16 cellular contexts compared by ENCODE assay signal in genomic region chr10:23063387-23064287, GRCh38. TPM values are rescaled to one million over a fixed set of nuclear protein-coding genes. Genes with fewer than 3 reads are reported as not detected.
A peak's percentile ranks its signal among the peaks of the same experiment; 100 is the strongest.
DNase-seq lines count a peak whose midpoint lies in the region; ATAC-seq and TF ChIP-seq lines count a peak whose summit lies in the region.
"Had no signal": no experiment of that assay in that cellular context is flagged by ENCODE, and none has a peak within 500 bp of the region (broad histone marks: within the 10 kb centered on the region; RNA-seq: fewer than 3 reads in every experiment).

No MANE protein-coding gene starts in this region.

- peak overlapping the region; percentile 52 for H3K4me3 ChIP-seq in SJCRH30
- no peak overlapping the region for H3K4me3 ChIP-seq in fibroblast of villous mesenchyme (ENCODE audit: low read depth, low read length)
- H3K4me3 ChIP-seq: BLaER1, heart right ventricle, thyroid gland had no signal

- ATAC-seq in omental fat pad (ENCODE audit: low FRiP score) (peak; percentile 73), GM18868 (IDR thresholded peaks at IDR 0.05; ENCODE audit: unreplicated experiment) (no peak)
- ATAC-seq: heart right ventricle had no signal

- H3K27ac ChIP-seq in SJCRH30 = 0 out of 2 replicates have a peak overlapping the region, but pooled peaks have one; percentile 0
- H3K27ac ChIP-seq: BLaER1, heart right ventricle, parathyroid adenoma, thyroid gland had no signal

- no peaks in the 10 kb centered on the region for H3K36me3 ChIP-seq in SJCRH30
- H3K36me3 ChIP-seq: BLaER1, heart right ventricle, thyroid gland had no signal

- H3K9me3 ChIP-seq in SJCRH30 (replicated peaks) = peaks cover 5% of the 10 kb centered on the region; the same call in 1 of the 2 replicates
- H3K9me3 ChIP-seq: thyroid gland had no signal

- H3K27me3 ChIP-seq in SJCRH30 = no peaks in the 10 kb centered on the region
- H3K27me3 ChIP-seq: BLaER1, heart right ventricle, thyroid gland had no signal

- TF ChIP-seq CTCF in fibroblast of villous mesenchyme (IDR thresholded peaks at IDR 0.05; ENCODE audit: insufficient read depth, low read depth, low read length) (no peak), omental fat pad (IDR thresholded peaks at IDR 0.05) (no peak)

- H3K4me1 ChIP-seq in SJCRH30 = peaks cover 24% of the 10 kb centered on the region
- H3K4me1 ChIP-seq: BLaER1, parathyroid adenoma had no signal

- DNase-seq in AG08395 (ENCODE audit: low spot score) (peak; percentile 25), SJCRH30 (peak; percentile 57 to 63), fibroblast of villous mesenchyme (ENCODE audit: low read depth) (peak; percentile 60), omental fat pad (ENCODE audit: low spot score) (no peak), HuH-7.5 (ENCODE audit: low spot score) (no peak), DMS153 treated with DMSO at 0.1 percent for 48 hours (lab: John Stamatoyannopoulos, UW; ENCODE audit: unreplicated experiment) (no peak), mucosa of gallbladder (ENCODE audit: low spot score) (no peak)
- DNase-seq: activated naive CD4-positive, alpha-beta T cell treated with anti-CD3 and anti-CD28 coated beads, Interleukin-2, amount 10 ng/mL, durations not matched to agents 7 days and 5 days; heart right ventricle; NCI-H1417 treated with DMSO at 0.1 percent for 48 hours; NCI-H510A treated with DMSO at 0.1 percent for 48 hours; stimulated activated CD8-positive, alpha-beta memory T cell treated with anti-CD3 and anti-CD28 coated beads, Interleukin-4, amount 100 ng/mL, for 48 hours; thyroid gland had no signal

RNA-seq across cellular contexts. Expression of gene MSRB2, which starts 31.7 kb away (rescaled TPM):
- total RNA-seq in SJCRH30 (2014; rRNA removed; shearing (Covaris generic)) = 22.7 and 23.8 TPM in 2 replicates
- total RNA-seq in fibroblast of villous mesenchyme (11.9 and 15.1 TPM in 2 replicates), omental fat pad (10 to 100 TPM; 16.5 to 31.4 (median 24.6) TPM), mucosa of gallbladder (45.5 TPM)

Comparison
In these comparisons a context has a peak if more than half of its experiments do, and no peak if none do; other contexts are left out.
1. DNase-seq: peak in AG08395 (single experiment), SJCRH30 (2 of 2) and fibroblast of villous mesenchyme (single experiment); none in omental fat pad (single experiment), HuH-7.5 (single experiment), DMS153 treated with DMSO at 0.1 percent for 48 hours (single experiment) and mucosa of gallbladder (single experiment).